ENCODE assay signal across 28 cellular contexts in genomic region chr15:62821384-62822131, GRCh38.
A peak's percentile ranks its signal among the peaks of the same experiment; 100 is the strongest.
DNase-seq lines count a peak whose midpoint lies in the region; ATAC-seq and TF ChIP-seq lines count a peak whose summit lies in the region.
"Had no signal": no experiment of that assay in that cellular context is flagged by ENCODE, and none has a peak within 500 bp of the region (broad histone marks: within the 10 kb centered on the region; RNA-seq: fewer than 3 reads in every experiment).

No MANE protein-coding gene starts in this region.

- DNase-seq in Peyer's patch (peak in 1 of 3 donors; percentile 54), kidney glomerular epithelial cell (lab: John Stamatoyannopoulos, UW) (peak; percentile 84), mucosa of gallbladder (ENCODE audit: low spot score) (peak; percentile 50), type B pancreatic cell (ENCODE audit: extremely low spot score, unreplicated experiment) (no peak), NCI-H1417 treated with DMSO at 0.1 percent for 48 hours (lab: John Stamatoyannopoulos, UW) (no peak), ascending aorta (ENCODE audit: low spot score in 2 of 2) (no peak), cortex of kidney (lab: John Stamatoyannopoulos, UW) (no peak)
- DNase-seq: activated CD4-positive, alpha-beta T cell treated with anti-CD3 and anti-CD28 coated beads, Interleukin-2, amount 50 U/mL, for 48 hours; activated CD8-positive, alpha-beta memory T cell treated with anti-CD3 and anti-CD28 coated beads, Interleukin-2, amount 50 U/mL, for 48 hours; activated naive CD4-positive, alpha-beta T cell treated with anti-CD3 and anti-CD28 coated beads, Interleukin-2, amount 50 U/mL, for 16 hours; amniotic stem cell; effector memory CD4-positive, alpha-beta T cell; foreskin fibroblast; heart right ventricle; NCI-H1105; NCI-H2029 treated with DMSO at 0.1 percent for 48 hours; NCI-H226; posterior cingulate gyrus; SJCRH30; stimulated activated CD4-positive, alpha-beta T cell treated with anti-CD3 and anti-CD28 coated beads, Interleukin-15, amount 100 ng/mL, for 24 hours; stimulated activated naive CD4-positive, alpha-beta T cell; T-helper 1 cell had no signal

- H3K27ac Mint-ChIP-seq in type B pancreatic cell = peak overlapping the region; percentile 78
- H3K27ac Mint-ChIP-seq: activated T-helper 17 cell treated with anti-CD3 and anti-CD28 coated beads, Interleukin-2, amount 50 U/mL, for 72 hours had no signal

- intact Hi-C loops in ascending aorta (cut with DNase I) = no loop called here

- H3K9me3 Mint-ChIP-seq in type B pancreatic cell = no peaks in the 10 kb centered on the region
- H3K9me3 Mint-ChIP-seq: activated T-helper 17 cell treated with anti-CD3 and anti-CD28 coated beads, Interleukin-2, amount 50 U/mL, for 72 hours had no signal

- H3K4me3 ChIP-seq in Peyer's patch = no peak overlapping the region
- no peak overlapping the region for H3K4me3 ChIP-seq in ascending aorta
- H3K4me3 ChIP-seq: breast epithelium, heart right ventricle, SJCRH30, vagina had no signal

- H3K4me3 Mint-ChIP-seq in type B pancreatic cell = no peak overlapping the region
- H3K4me3 Mint-ChIP-seq: activated T-helper 17 cell treated with anti-CD3 and anti-CD28 coated beads, Interleukin-2, amount 50 U/mL, for 72 hours had no signal

- H3K9me3 ChIP-seq in Peyer's patch (no peaks in the 10 kb centered on the region), ascending aorta (no peaks in the 10 kb centered on the region)
- H3K9me3 ChIP-seq: breast epithelium, heart right ventricle, SJCRH30, vagina had no signal

- peaks cover 0 to 23% (median 1%) of the 10 kb centered on the region in 4 donors for H3K4me1 ChIP-seq in Peyer's patch
- H3K4me1 ChIP-seq in ascending aorta = no peaks in the 10 kb centered on the region
- H3K4me1 ChIP-seq: breast epithelium, vagina had no signal

- TF ChIP-seq POLR2A in Peyer's patch (IDR thresholded peaks at IDR 0.05) = peak in 1 of 2 donors; percentile 39

- no peaks in the 10 kb centered on the region for H3K36me3 ChIP-seq in Peyer's patch
- H3K36me3 ChIP-seq in ascending aorta = peaks cover 14 to 35% of the 10 kb centered on the region in 2 donors
- H3K36me3 ChIP-seq: breast epithelium, SJCRH30, vagina had no signal

- ATAC-seq in GM19023 (IDR thresholded peaks at IDR 0.05; ENCODE audit: unreplicated experiment) = no peak
- ATAC-seq: activated T-helper 17 cell treated with anti-CD3 and anti-CD28 coated beads, Interleukin-2, amount 50 U/mL, for 72 hours; esophagus mucosa; heart right ventricle had no signal

- no peaks in the 10 kb centered on the region for H3K27me3 ChIP-seq in Peyer's patch
- H3K27me3 ChIP-seq in ascending aorta = no peaks in the 10 kb centered on the region
- H3K27me3 ChIP-seq: breast epithelium, heart right ventricle, SJCRH30, vagina had no signal

- TF ChIP-seq CTCF in Peyer's patch (IDR thresholded peaks at IDR 0.05) (no peak), type B pancreatic cell (conservative IDR thresholded peaks at IDR 0.05) (no peak), ascending aorta (IDR thresholded peaks at IDR 0.05) (no peak)

- H3K27ac ChIP-seq in Peyer's patch = peak overlapping the region in 3 of 4 donors; percentile 72 to 88 (median 83)
- no peak overlapping the region for H3K27ac ChIP-seq in ascending aorta
- H3K27ac ChIP-seq: breast epithelium, C4-2B, heart right ventricle, SJCRH30, vagina had no signal

- H3K4me1 Mint-ChIP-seq in type B pancreatic cell (ENCODE audit: unreplicated experiment) = peaks cover 29% of the 10 kb centered on the region

- peaks cover 26% of the 10 kb centered on the region for H3K36me3 Mint-ChIP-seq in type B pancreatic cell

- no peaks in the 10 kb centered on the region for H3K27me3 Mint-ChIP-seq in type B pancreatic cell

Comparison
In these comparisons a context has a peak if more than half of its experiments do, and no peak if none do; other contexts are left out.
1. DNase-seq: peak in kidney glomerular epithelial cell (single experiment) and mucosa of gallbladder (single experiment); none in type B pancreatic cell (single experiment), NCI-H1417 treated with DMSO at 0.1 percent for 48 hours (single experiment), ascending aorta (0 of 2) and cortex of kidney (single experiment).
2. H3K27ac ChIP-seq: peak in Peyer's patch (3 of 4); none in ascending aorta (0 of 2).